Comparison of ENCODE assay signal across 8 cellular contexts in genomic region chr2:237687666-237688065, GRCh38.
DNase-seq lines count a peak whose midpoint lies in the region; ATAC-seq and TF ChIP-seq lines count a peak whose summit lies in the region.

No MANE protein-coding gene starts in this region.

- H3K4me3 ChIP-seq in muscle layer of duodenum (ENCODE audit: low read depth in 1 of 2, low read length in 2 of 2) (peak overlapping the region in 1 of 2 donors; percentile 20), stomach smooth muscle (ENCODE audit: low read length in 2 of 2) (no peak overlapping the region)

- H3K36me3 ChIP-seq in muscle layer of duodenum (ENCODE audit: control insufficient read depth in 1 of 2, insufficient read depth in 2 of 2, low read length in 2 of 2) (peaks cover 0 to 8% of the 10 kb centered on the region in 2 donors), stomach smooth muscle (ENCODE audit: control insufficient read depth in 2 of 2, insufficient read depth in 2 of 2, low read length in 2 of 2) (peaks cover 0 to 7% of the 10 kb centered on the region in 2 donors)

- peak; percentile 40 for ATAC-seq in GM19463 (IDR thresholded peaks at IDR 0.05; ENCODE audit: unreplicated experiment)

- H3K27me3 ChIP-seq in muscle layer of duodenum (ENCODE audit: low read depth, low read length) (no peaks in the 10 kb centered on the region), stomach smooth muscle (ENCODE audit: control insufficient read depth in 1 of 2, insufficient read depth in 2 of 2, low read length in 2 of 2) (no peaks in the 10 kb centered on the region)

- H3K9me3 Mint-ChIP-seq in activated CD4-positive, alpha-beta T cell treated with anti-CD3 and anti-CD28 coated beads, Interleukin-2, amount 10 ng/mL, durations not matched to agents 24 days and 14 days, result no peaks in the 10 kb centered on the region
- no peaks in the 10 kb centered on the region for H3K9me3 Mint-ChIP-seq in dendritic cell treated with granulocyte-macrophage colony-stimulating factor and Interleukin-4, amounts not matched to agents 40 ng/mL and 50 ng/mL, for 4 days

- TF ChIP-seq EP300 in Ishikawa (IDR thresholded peaks at IDR 0.05; ENCODE audit: borderline replicate concordance), result no peak

- no peaks in the 10 kb centered on the region for H3K36me3 Mint-ChIP-seq in activated CD4-positive, alpha-beta T cell treated with anti-CD3 and anti-CD28 coated beads, Interleukin-2, amount 10 ng/mL, durations not matched to agents 24 days and 14 days (ENCODE audit: low read depth)
- H3K36me3 Mint-ChIP-seq in dendritic cell treated with granulocyte-macrophage colony-stimulating factor and Interleukin-4, amounts not matched to agents 40 ng/mL and 50 ng/mL, for 4 days (ENCODE audit: low read depth), result peaks cover 10% of the 10 kb centered on the region

- no peaks in the 10 kb centered on the region for H3K27me3 Mint-ChIP-seq in activated CD4-positive, alpha-beta T cell treated with anti-CD3 and anti-CD28 coated beads, Interleukin-2, amount 10 ng/mL, durations not matched to agents 24 days and 14 days
- no peaks in the 10 kb centered on the region for H3K27me3 Mint-ChIP-seq in dendritic cell treated with granulocyte-macrophage colony-stimulating factor and Interleukin-4, amounts not matched to agents 40 ng/mL and 50 ng/mL, for 4 days

- H3K27ac ChIP-seq in muscle layer of duodenum (ENCODE audit: low read length) (peak overlapping the region; percentile 97), stomach smooth muscle (ENCODE audit: low read length) (peak overlapping the region; percentile 89)

- peaks cover 4 to 9% of the 10 kb centered on the region in 2 donors for H3K4me1 ChIP-seq in muscle layer of duodenum (ENCODE audit: control insufficient read depth in 1 of 2, insufficient read depth in 2 of 2, low read length in 2 of 2)
- H3K4me1 ChIP-seq in stomach smooth muscle (ENCODE audit: control insufficient read depth, insufficient read depth, low read length), result peaks cover 45% of the 10 kb centered on the region

- H3K9me3 ChIP-seq in muscle layer of duodenum (ENCODE audit: control insufficient read depth in 1 of 2, low read length in 2 of 2), result no peaks in the 10 kb centered on the region
- H3K9me3 ChIP-seq in stomach smooth muscle (ENCODE audit: control insufficient read depth in 2 of 2, low read length in 2 of 2), result no peaks in the 10 kb centered on the region

- H3K4me1 Mint-ChIP-seq in activated CD4-positive, alpha-beta T cell treated with anti-CD3 and anti-CD28 coated beads, Interleukin-2, amount 10 ng/mL, durations not matched to agents 24 days and 14 days, result peaks cover 43% of the 10 kb centered on the region
- H3K4me1 Mint-ChIP-seq in dendritic cell treated with granulocyte-macrophage colony-stimulating factor and Interleukin-4, amounts not matched to agents 40 ng/mL and 50 ng/mL, for 4 days (ENCODE audit: low read depth), result peaks cover 63% of the 10 kb centered on the region

- no peak for TF ChIP-seq RAD21 in Ishikawa (IDR thresholded peaks at IDR 0.05; ENCODE audit: low read depth)

- no peak overlapping the region for H3K9ac ChIP-seq in stomach smooth muscle (ENCODE audit: low read length in 2 of 2)

- peak overlapping the region; percentile 66 for H3K4me3 Mint-ChIP-seq in activated CD4-positive, alpha-beta T cell treated with anti-CD3 and anti-CD28 coated beads, Interleukin-2, amount 10 ng/mL, durations not matched to agents 24 days and 14 days
- H3K4me3 Mint-ChIP-seq in dendritic cell treated with granulocyte-macrophage colony-stimulating factor and Interleukin-4, amounts not matched to agents 40 ng/mL and 50 ng/mL, for 4 days, result no peak overlapping the region

- H3K27ac Mint-ChIP-seq in activated CD4-positive, alpha-beta T cell treated with anti-CD3 and anti-CD28 coated beads, Interleukin-2, amount 10 ng/mL, durations not matched to agents 24 days and 14 days, result peak overlapping the region; percentile 95
- peak overlapping the region; percentile 85 for H3K27ac Mint-ChIP-seq in dendritic cell treated with granulocyte-macrophage colony-stimulating factor and Interleukin-4, amounts not matched to agents 40 ng/mL and 50 ng/mL, for 4 days

- DNase-seq in activated CD4-positive, alpha-beta T cell treated with anti-CD3 and anti-CD28 coated beads, Interleukin-2, amount 10 ng/mL, durations not matched to agents 24 days and 14 days, result peak; percentile 96
- no peak for DNase-seq in NCI-H1092 (lab: John Stamatoyannopoulos, UW)
- DNase-seq in NCI-H526 treated with DMSO at 0.1 percent for 48 hours (lab: John Stamatoyannopoulos, UW), result no peak

- intact Hi-C loops in activated CD4-positive, alpha-beta T cell treated with anti-CD3 and anti-CD28 coated beads, Interleukin-2, amount 10 ng/mL, durations not matched to agents 24 days and 14 days (cut with micrococcal nuclease), result loop anchor here (1.0 to 5.0 kb wide), 3 partner anchors 13 to 535 kb away; no protein-coding TSS in a partner anchor
- intact Hi-C loops in dendritic cell treated with granulocyte-macrophage colony-stimulating factor and Interleukin-4, amounts not matched to agents 40 ng/mL and 50 ng/mL, for 4 days (cut with micrococcal nuclease), result loop anchor here (1.0 kb wide), 1 partner anchor 9 kb away; no protein-coding TSS in a partner anchor

TF ChIP-seq in Ishikawa, 13 proteins besides CTCF, POLR2A, EP300 and RAD21:
- TF ChIP-seq CREB1 (IDR thresholded peaks at IDR 0.05; ENCODE audit: low read depth), result no peak
- 0 out of 2 replicates have a peak, but pooled peaks have one; percentile 30 for TF ChIP-seq YY1 (IDR thresholded peaks at IDR 0.05; ENCODE audit: low read depth)
